ENCODE assay signal across 11 cellular contexts in the genomic region with DNA sequence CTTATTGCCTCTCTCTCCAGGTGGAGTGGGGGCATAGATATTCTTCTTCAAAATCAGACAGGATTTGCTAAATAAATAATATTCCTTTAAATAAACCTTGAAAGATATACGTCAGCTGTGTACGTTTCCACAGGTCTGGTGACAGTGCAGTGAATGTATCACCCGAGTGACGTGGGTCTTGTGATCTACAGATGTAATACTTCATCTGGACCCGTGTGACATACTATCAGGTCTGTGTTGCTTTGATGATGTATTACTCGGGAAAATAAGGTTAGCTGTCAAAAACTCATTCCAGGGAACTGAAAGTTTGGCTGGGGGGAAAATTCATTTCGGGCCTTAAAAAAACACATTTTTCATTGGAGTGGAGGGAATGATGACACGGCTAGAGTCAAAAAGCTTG.
"Had no signal": no experiment of that assay in that cellular context is flagged by ENCODE, and none has a peak within 500 bp of the region (broad histone marks: within the 10 kb centered on the region; RNA-seq: fewer than 3 reads in every experiment).

No MANE protein-coding gene starts in this region.

- H3K9ac ChIP-seq: GM23248 had no signal

- H3K4me1 ChIP-seq: HAP-1 had no signal

- H3K9me3 ChIP-seq: HAP-1 had no signal

- FAIRE-seq: H1, H54 had no signal

- H3K27ac ChIP-seq: GM23248 had no signal

- H3K9me3 Mint-ChIP-seq: H9 had no signal

- DNase-seq: GM23248, GOT3, H7, H9, HCEC 1CT, HFFc6 had no signal

- H3K4me3 ChIP-seq: GM23248, GM23338, HAP-1 had no signal

- H3K36me3 ChIP-seq: HAP-1 had no signal

- H3K4me1 Mint-ChIP-seq: GM23338, H9 had no signal

- H3K27ac Mint-ChIP-seq: GM23338, H9, HFFc6 had no signal

- H2AFZ ChIP-seq: GM23248, GM23338 had no signal

- H3K4me2 ChIP-seq: GM23338 had no signal

- H3K4me3 Mint-ChIP-seq: GM23338, H9, HFFc6 had no signal

- ATAC-seq: GM23338, HCT116 had no signal
